ENCODE assay signal across 22 cellular contexts in the genomic region with DNA sequence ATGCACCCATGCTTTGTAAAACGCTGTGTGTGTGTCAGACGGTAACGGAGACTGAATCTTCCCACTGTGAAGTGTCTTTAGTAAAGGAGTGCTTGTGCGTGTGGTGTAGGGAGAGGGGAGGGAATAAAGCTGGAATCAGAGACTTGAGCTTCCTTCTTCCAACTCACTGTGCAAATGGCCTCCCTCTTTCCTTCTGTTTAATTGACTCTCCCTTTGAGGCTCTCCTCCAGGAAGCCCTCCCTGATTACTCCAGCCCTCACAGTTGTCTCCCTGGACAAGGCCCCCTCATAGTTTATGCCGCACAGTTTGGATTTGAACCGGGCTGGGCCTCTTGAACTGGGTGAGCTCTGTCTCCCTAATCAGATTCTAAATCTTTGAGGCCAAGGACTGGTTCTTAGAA. TPM values are rescaled to one million over a fixed set of nuclear protein-coding genes. Genes with fewer than 3 reads are reported as not detected.
"Had no signal": no experiment of that assay in that cellular context is flagged by ENCODE, and none has a peak within 500 bp of the region (broad histone marks: within the 10 kb centered on the region; RNA-seq: fewer than 3 reads in every experiment).

No MANE protein-coding gene starts in this region.

- H3K27ac ChIP-seq: foreskin keratinocyte, neutrophil, right lobe of liver, thoracic aorta had no signal

- H3K27me3 ChIP-seq: heart left ventricle, right lobe of liver had no signal

- H3K36me3 ChIP-seq: heart left ventricle, neutrophil, right lobe of liver, thoracic aorta had no signal

- DNase-seq: activated CD4-positive, alpha-beta T cell treated with anti-CD3 and anti-CD28 coated beads for 36 hours; activated CD4-positive, CD25-positive, alpha-beta regulatory T cell; activated CD8-positive, alpha-beta memory T cell treated with anti-CD3 and anti-CD28 coated beads, Interleukin-2, amount 10 ng/mL, durations not matched to agents 7 days and 5 days; activated CD8-positive, alpha-beta T cell treated with anti-CD3 and anti-CD28 coated beads, Interleukin-2, amount 10 ng/mL, durations not matched to agents 7 days and 5 days; activated T-cell treated with anti-CD3 and anti-CD28 coated beads, Interleukin-2, amount 50 U/mL, for 48 hours; anterior cingulate cortex; endodermal cell; foreskin keratinocyte; left ventricle myocardium superior; mammary epithelial cell; naive B cell; nephron progenitor cell; stimulated activated CD4-positive, alpha-beta T cell treated with anti-CD3 and anti-CD28 coated beads, Interleukin-12 subunit alpha, Interleukin-12 subunit beta, amount 100 ng/mL, for 4 hours; stimulated activated CD4-positive, alpha-beta T cell treated with anti-CD3 and anti-CD28 coated beads, Interleukin-4, amount 100 ng/mL, for 1 hour; stimulated activated naive CD8-positive, alpha-beta T cell treated with anti-CD3 and anti-CD28 coated beads, Interleukin-15, Interleukin-2, amounts not matched to agents 100 U/mL and 50 U/mL, for 24 hours; T-cell had no signal

- H3K4me3 ChIP-seq: heart left ventricle, right lobe of liver, thoracic aorta had no signal

- ATAC-seq: activated CD4-positive, alpha-beta T cell treated with anti-CD3 and anti-CD28 coated beads for 36 hours; activated CD8-positive, alpha-beta memory T cell treated with anti-CD3 and anti-CD28 coated beads, Interleukin-2, amount 10 ng/mL, durations not matched to agents 7 days and 5 days; activated CD8-positive, alpha-beta T cell treated with anti-CD3 and anti-CD28 coated beads, Interleukin-2, amount 10 ng/mL, durations not matched to agents 7 days and 5 days; esophagus mucosa; foreskin keratinocyte; left ventricle myocardium superior; stimulated activated naive CD8-positive, alpha-beta T cell treated with anti-CD3 and anti-CD28 coated beads, Interleukin-15, Interleukin-2, amounts not matched to agents 100 U/mL and 50 U/mL, for 24 hours; T-cell had no signal

- H3K9me3 ChIP-seq: heart left ventricle, neutrophil, right lobe of liver, thoracic aorta had no signal

- H3K4me1 ChIP-seq: foreskin keratinocyte had no signal

RNA-seq across cellular contexts. Expression of a gene that starts 23.0 kb away (rescaled TPM):
- total RNA-seq: mammary epithelial cell, osteocyte had no signal
- polyA plus RNA-seq: foreskin keratinocyte had no signal
